In the genomic region with DNA sequence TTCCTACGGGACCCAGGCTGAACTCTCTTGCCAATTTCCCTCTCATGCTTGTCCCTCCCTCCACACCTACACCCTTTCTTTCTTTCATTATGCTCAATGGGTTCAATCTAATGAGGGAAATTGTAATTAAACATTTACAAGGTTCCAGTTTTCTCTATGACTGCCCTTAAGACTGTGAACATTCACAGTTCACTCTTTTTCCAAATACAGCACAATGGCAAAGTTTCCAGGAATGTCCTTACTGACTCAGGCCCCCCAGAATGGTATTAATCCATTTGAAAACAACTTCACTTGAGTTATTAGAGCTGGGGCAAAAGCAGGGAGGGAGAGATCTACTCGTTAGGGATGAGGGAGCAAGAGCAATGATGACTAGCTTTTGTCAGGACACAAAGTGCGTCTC, we compare ENCODE assay signal across 23 cellular contexts.
"Had no signal": no experiment of that assay in that cellular context is flagged by ENCODE, and none has a peak within 500 bp of the region (broad histone marks: within the 10 kb centered on the region; RNA-seq: fewer than 3 reads in every experiment).

No MANE protein-coding gene starts in this region.

- H3K36me3 ChIP-seq: colonic mucosa, neutrophil, right atrium auricular region, sigmoid colon, stomach, thoracic aorta had no signal

- H3K9me3 ChIP-seq: colonic mucosa, neutrophil, stomach, thoracic aorta had no signal

- H3K4me1 ChIP-seq: colonic mucosa, foreskin keratinocyte, right atrium auricular region, stomach had no signal

- ATAC-seq: foreskin keratinocyte; left cardiac atrium; left ventricle myocardium superior; natural killer cell treated with Interleukin-12 subunit alpha and Interleukin-12 subunit beta and Interleukin-15 and Interleukin-18, amount 100 ng/mL, for 72 hours had no signal

- H3K27me3 ChIP-seq: colonic mucosa, foreskin keratinocyte, neutrophil, right atrium auricular region, sigmoid colon, stomach had no signal

- DNase-seq: colonic mucosa; dermis blood vessel endothelial cell; erythroblast; foreskin keratinocyte; head of caudate nucleus; hippocampal formation; left cardiac atrium; left ventricle myocardium superior; mesenchymal stem cell; midbrain; posterior cingulate gyrus; sigmoid colon; small intestine; stimulated activated CD4-positive, alpha-beta T cell treated with anti-CD3 and anti-CD28 coated beads, Interleukin-12 subunit alpha, Interleukin-12 subunit beta, amount 100 ng/mL, for 4 hours; stimulated activated naive CD4-positive, alpha-beta T cell; stomach; substantia nigra; trophoblast cell had no signal

- H3K27ac ChIP-seq: colonic mucosa, foreskin keratinocyte, neutrophil, right atrium auricular region, sigmoid colon, stomach, thoracic aorta had no signal

- H3K4me3 ChIP-seq: colonic mucosa, lung, right atrium auricular region, sigmoid colon, stomach, thoracic aorta had no signal
